ENCODE assay signal across 8 cellular contexts in genomic region chr6:10954590-10955010, GRCh38.
DNase-seq lines count a peak whose midpoint lies in the region; ATAC-seq and TF ChIP-seq lines count a peak whose summit lies in the region.

No MANE protein-coding gene starts in this region.

- no peaks in the 10 kb centered on the region for H3K4me1 Mint-ChIP-seq in activated naive CD8-positive, alpha-beta T cell treated with anti-CD3 and anti-CD28 coated beads, Interleukin-2, amount 50 U/mL, for 24 hours

- ATAC-seq in GM21825 (IDR thresholded peaks at IDR 0.05; ENCODE audit: unreplicated experiment) (peak; percentile 88), left ventricle myocardium superior (peak; percentile 75), sciatic nerve (peak; percentile 69)
- peak; percentile 61 for ATAC-seq in activated naive CD8-positive, alpha-beta T cell treated with anti-CD3 and anti-CD28 coated beads, Interleukin-2, amount 50 U/mL, for 24 hours

- no peak overlapping the region for H3K9ac ChIP-seq in Loucy (ENCODE audit: low read depth, low read length, poor library complexity, severe bottlenecking)

- no peak overlapping the region for H3K4me3 Mint-ChIP-seq in activated naive CD8-positive, alpha-beta T cell treated with anti-CD3 and anti-CD28 coated beads, Interleukin-2, amount 50 U/mL, for 24 hours

- TF ChIP-seq CTCF in Loucy (conservative IDR thresholded peaks at IDR 0.05; ENCODE audit: low read length) = peak; percentile 89

- H3K27ac Mint-ChIP-seq in activated naive CD8-positive, alpha-beta T cell treated with anti-CD3 and anti-CD28 coated beads, Interleukin-2, amount 50 U/mL, for 24 hours = no peak overlapping the region

- no peaks in the 10 kb centered on the region for H3K79me2 ChIP-seq in Loucy (ENCODE audit: insufficient read depth, low read length)

- no peaks in the 10 kb centered on the region for H3K36me3 Mint-ChIP-seq in activated naive CD8-positive, alpha-beta T cell treated with anti-CD3 and anti-CD28 coated beads, Interleukin-2, amount 50 U/mL, for 24 hours (ENCODE audit: low read depth)

- DNase-seq in Daoy (ENCODE audit: low read depth) (peak; percentile 92), SKM-1 treated with dmso at 0.1 percent for 144 hours (lab: John Stamatoyannopoulos, UW; ENCODE audit: unreplicated experiment) (peak; percentile 29), left ventricle myocardium superior (peak; percentile 82), sciatic nerve (ENCODE audit: low spot score) (peak; percentile 76), NCI-H510A treated with DMSO at 0.1 percent for 48 hours (lab: John Stamatoyannopoulos, UW) (no peak)
- DNase-seq in activated naive CD8-positive, alpha-beta T cell treated with anti-CD3 and anti-CD28 coated beads, Interleukin-2, amount 50 U/mL, for 24 hours = peak; percentile 82

- H3K27me3 Mint-ChIP-seq in activated naive CD8-positive, alpha-beta T cell treated with anti-CD3 and anti-CD28 coated beads, Interleukin-2, amount 50 U/mL, for 24 hours = peaks cover 15% of the 10 kb centered on the region

- no peaks in the 10 kb centered on the region for H3K27me3 ChIP-seq in Loucy (ENCODE audit: insufficient read depth, low read length, poor library complexity, severe bottlenecking)

- no peak overlapping the region for H3K4me2 ChIP-seq in Loucy (ENCODE audit: low read depth, low read length, poor library complexity, severe bottlenecking)

- intact Hi-C loops in left ventricle myocardium superior (cut with micrococcal nuclease) = loop anchor here (5.0 kb wide), 1 partner anchor 113 kb away; no protein-coding TSS in a partner anchor
- intact Hi-C loops in sciatic nerve (cut with DNase I) = no loop called here

- no peaks in the 10 kb centered on the region for H3K9me2 ChIP-seq in Loucy (replicated peaks; ENCODE audit: low read depth, low read length)

- H3K9me3 Mint-ChIP-seq in activated naive CD8-positive, alpha-beta T cell treated with anti-CD3 and anti-CD28 coated beads, Interleukin-2, amount 50 U/mL, for 24 hours = no peaks in the 10 kb centered on the region

- no peak overlapping the region for H3K4me3 ChIP-seq in Loucy (ENCODE audit: low read length, poor library complexity, severe bottlenecking)

- no peaks in the 10 kb centered on the region for H3K4me1 ChIP-seq in Loucy (ENCODE audit: insufficient read depth, low read length, poor library complexity, severe bottlenecking)

- no peaks in the 10 kb centered on the region for H3K36me3 ChIP-seq in Loucy (ENCODE audit: insufficient read depth, low read length)

- no peaks in the 10 kb centered on the region for H4K20me1 ChIP-seq in Loucy (ENCODE audit: insufficient read depth, low read length, poor library complexity, severe bottlenecking)

- no peaks in the 10 kb centered on the region for H3F3A ChIP-seq in Loucy (ENCODE audit: low read depth)

- H3K9me3 ChIP-seq in Loucy (ENCODE audit: insufficient read depth, low read depth, low read length) = no peaks in the 10 kb centered on the region

- H2AFZ ChIP-seq in Loucy (ENCODE audit: low read length) = peak overlapping the region; percentile 76
